Comparison of ENCODE assay signal across 2 cellular contexts in genomic region chr11:69158301-69159152, GRCh38.
TF ChIP-seq lines count a peak whose summit lies in the region.

No MANE protein-coding gene starts in this region.

TF ChIP-seq in HepG2, 621 proteins besides CTCF, POLR2A, EP300 and RAD21:
- TF ChIP-seq HDAC1 (CRISPR knock-in tag; IDR thresholded peaks at IDR 0.05) (no peak), ZBTB38 (CRISPR knock-in tag; IDR thresholded peaks at IDR 0.05) (peak; percentile 35; the same call in 1 of the 2 replicates)

TF ChIP-seq in H1, 55 proteins besides CTCF, POLR2A, EP300 and RAD21:
- TF ChIP-seq NRF1 (IDR thresholded peaks at IDR 0.05; ENCODE audit: low read depth, low read length) (no peak), FOSL1 (IDR thresholded peaks at IDR 0.05; ENCODE audit: insufficient read depth, low read depth, low read length) (no peak), EGR1 (IDR thresholded peaks at IDR 0.05; ENCODE audit: borderline replicate concordance, low read depth, low read length) (no peak)
